ENCODE assay signal across 1 cellular context in the genomic region with DNA sequence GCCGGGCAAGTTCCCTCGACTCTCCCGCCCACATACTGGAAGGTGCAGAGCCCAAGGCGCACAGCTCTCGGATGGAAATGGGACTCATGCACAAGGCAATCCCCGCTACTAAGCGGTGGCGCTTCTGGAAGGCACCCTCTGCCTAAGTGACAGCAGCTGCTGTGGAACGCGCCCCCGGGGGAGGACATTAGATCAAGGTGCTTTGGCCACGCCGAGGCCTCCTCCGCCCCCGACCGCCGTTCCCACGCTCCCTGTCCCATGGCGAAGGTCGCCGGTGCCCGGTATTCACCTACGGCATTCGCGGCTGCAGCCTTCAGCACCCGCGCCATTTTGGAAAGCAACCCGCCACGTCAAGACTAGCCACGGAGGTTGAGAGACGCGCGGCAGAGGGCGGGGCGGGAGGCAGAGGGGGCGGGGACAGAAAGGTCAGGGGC.
TF ChIP-seq lines count a peak whose summit lies in the region.

A gene (minus strand): TSS at position 339 of the 434 bp plus-strand sequence. CDS start 10 bp downstream, at position 329.

TF ChIP-seq in HepG2, 621 proteins besides CTCF, POLR2A, EP300 and RAD21 (continued from another document and continues in another):
- TF ChIP-seq, protein P1, sequence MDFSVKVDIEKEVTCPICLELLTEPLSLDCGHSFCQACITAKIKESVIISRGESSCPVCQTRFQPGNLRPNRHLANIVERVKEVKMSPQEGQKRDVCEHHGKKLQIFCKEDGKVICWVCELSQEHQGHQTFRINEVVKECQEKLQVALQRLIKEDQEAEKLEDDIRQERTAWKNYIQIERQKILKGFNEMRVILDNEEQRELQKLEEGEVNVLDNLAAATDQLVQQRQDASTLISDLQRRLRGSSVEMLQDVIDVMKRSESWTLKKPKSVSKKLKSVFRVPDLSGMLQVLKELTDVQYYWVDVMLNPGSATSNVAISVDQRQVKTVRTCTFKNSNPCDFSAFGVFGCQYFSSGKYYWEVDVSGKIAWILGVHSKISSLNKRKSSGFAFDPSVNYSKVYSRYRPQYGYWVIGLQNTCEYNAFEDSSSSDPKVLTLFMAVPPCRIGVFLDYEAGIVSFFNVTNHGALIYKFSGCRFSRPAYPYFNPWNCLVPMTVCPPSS (IDR thresholded peaks at IDR 0.05) = no peak
- TF ChIP-seq, protein P2, sequence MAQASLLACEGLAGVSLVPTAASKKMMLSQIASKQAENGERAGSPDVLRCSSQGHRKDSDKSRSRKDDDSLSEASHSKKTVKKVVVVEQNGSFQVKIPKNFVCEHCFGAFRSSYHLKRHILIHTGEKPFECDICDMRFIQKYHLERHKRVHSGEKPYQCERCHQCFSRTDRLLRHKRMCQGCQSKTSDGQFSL (CRISPR knock-in tag; IDR thresholded peaks at IDR 0.05) = no peak; the same call in 1 of the 2 replicates
- peak; percentile 41; the same call in 1 of the 2 replicates for TF ChIP-seq CBFB (CRISPR knock-in tag; IDR thresholded peaks at IDR 0.05)
- TF ChIP-seq ZSCAN9 (CRISPR knock-in tag; IDR thresholded peaks at IDR 0.05; ENCODE audit: borderline replicate concordance) = no peak; the same call in 1 of the 2 replicates
- TF ChIP-seq PHF20 (CRISPR knock-in tag; IDR thresholded peaks at IDR 0.05) = no peak
- TF ChIP-seq ZNF496 (CRISPR knock-in tag; IDR thresholded peaks at IDR 0.05; ENCODE audit: insufficient replicate concordance) = no peak
- TF ChIP-seq TCF12 (IDR thresholded peaks at IDR 0.05) = no peak
- peak; percentile 26; the same call in 1 of the 2 replicates for TF ChIP-seq TCF12 (CRISPR knock-in tag; IDR thresholded peaks at IDR 0.05)
- peak; percentile 87; the same call in 1 of the 2 replicates for TF ChIP-seq DR1 (CRISPR knock-in tag; IDR thresholded peaks at IDR 0.05)
- peak; percentile 68 for TF ChIP-seq GZF1 (CRISPR knock-in tag; IDR thresholded peaks at IDR 0.05)
- TF ChIP-seq YEATS4 (CRISPR knock-in tag; IDR thresholded peaks at IDR 0.05; ENCODE audit: borderline replicate concordance) = peak; percentile 99
- TF ChIP-seq ZNF549 (CRISPR knock-in tag; IDR thresholded peaks at IDR 0.05) = no peak
- TF ChIP-seq ZNF557 (CRISPR knock-in tag; IDR thresholded peaks at IDR 0.05) = peak; percentile 77
- TF ChIP-seq, protein P3, sequence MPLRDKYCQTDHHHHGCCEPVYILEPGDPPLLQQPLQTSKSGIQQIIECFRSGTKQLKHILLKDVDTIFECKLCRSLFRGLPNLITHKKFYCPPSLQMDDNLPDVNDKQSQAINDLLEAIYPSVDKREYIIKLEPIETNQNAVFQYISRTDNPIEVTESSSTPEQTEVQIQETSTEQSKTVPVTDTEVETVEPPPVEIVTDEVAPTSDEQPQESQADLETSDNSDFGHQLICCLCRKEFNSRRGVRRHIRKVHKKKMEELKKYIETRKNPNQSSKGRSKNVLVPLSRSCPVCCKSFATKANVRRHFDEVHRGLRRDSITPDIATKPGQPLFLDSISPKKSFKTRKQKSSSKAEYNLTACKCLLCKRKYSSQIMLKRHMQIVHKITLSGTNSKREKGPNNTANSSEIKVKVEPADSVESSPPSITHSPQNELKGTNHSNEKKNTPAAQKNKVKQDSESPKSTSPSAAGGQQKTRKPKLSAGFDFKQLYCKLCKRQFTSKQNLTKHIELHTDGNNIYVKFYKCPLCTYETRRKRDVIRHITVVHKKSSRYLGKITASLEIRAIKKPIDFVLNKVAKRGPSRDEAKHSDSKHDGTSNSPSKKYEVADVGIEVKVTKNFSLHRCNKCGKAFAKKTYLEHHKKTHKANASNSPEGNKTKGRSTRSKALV (CRISPR knock-in tag; IDR thresholded peaks at IDR 0.05) = peak; percentile 85
- TF ChIP-seq, protein P4, sequence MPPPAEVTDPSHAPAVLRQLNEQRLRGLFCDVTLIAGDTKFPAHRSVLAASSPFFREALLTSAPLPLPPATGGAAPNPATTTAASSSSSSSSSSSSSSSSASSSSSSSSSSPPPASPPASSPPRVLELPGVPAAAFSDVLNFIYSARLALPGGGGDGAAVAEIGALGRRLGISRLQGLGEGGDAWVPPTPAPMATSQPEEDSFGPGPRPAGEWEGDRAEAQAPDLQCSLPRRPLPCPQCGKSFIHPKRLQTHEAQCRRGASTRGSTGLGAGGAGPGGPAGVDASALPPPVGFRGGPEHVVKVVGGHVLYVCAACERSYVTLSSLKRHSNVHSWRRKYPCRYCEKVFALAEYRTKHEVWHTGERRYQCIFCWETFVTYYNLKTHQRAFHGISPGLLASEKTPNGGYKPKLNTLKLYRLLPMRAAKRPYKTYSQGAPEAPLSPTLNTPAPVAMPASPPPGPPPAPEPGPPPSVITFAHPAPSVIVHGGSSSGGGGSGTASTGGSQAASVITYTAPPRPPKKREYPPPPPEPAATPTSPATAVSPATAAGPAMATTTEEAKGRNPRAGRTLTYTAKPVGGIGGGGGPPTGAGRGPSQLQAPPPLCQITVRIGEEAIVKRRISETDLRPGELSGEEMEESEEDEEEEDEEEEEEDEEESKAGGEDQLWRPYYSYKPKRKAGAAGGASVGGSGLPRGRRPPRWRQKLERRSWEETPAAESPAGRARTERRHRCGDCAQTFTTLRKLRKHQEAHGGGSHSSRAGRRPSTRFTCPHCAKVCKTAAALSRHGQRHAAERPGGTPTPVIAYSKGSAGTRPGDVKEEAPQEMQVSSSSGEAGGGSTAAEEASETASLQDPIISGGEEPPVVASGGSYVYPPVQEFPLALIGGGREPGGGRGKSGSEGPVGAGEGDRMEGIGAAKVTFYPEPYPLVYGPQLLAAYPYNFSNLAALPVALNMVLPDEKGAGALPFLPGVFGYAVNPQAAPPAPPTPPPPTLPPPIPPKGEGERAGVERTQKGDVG (CRISPR knock-in tag; IDR thresholded peaks at IDR 0.05; ENCODE audit: borderline replicate concordance) = no peak; the same call in 1 of the 2 replicates
- TF ChIP-seq RFX3 (CRISPR knock-in tag; IDR thresholded peaks at IDR 0.05) = no peak
- TF ChIP-seq, protein P5, sequence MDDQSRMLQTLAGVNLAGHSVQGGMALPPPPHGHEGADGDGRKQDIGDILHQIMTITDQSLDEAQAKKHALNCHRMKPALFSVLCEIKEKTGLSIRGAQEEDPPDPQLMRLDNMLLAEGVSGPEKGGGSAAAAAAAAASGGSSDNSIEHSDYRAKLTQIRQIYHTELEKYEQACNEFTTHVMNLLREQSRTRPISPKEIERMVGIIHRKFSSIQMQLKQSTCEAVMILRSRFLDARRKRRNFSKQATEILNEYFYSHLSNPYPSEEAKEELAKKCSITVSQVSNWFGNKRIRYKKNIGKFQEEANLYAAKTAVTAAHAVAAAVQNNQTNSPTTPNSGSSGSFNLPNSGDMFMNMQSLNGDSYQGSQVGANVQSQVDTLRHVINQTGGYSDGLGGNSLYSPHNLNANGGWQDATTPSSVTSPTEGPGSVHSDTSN (CRISPR knock-in tag; IDR thresholded peaks at IDR 0.05; ENCODE audit: borderline replicate concordance) = peak; percentile 86
- TF ChIP-seq, protein P6, sequence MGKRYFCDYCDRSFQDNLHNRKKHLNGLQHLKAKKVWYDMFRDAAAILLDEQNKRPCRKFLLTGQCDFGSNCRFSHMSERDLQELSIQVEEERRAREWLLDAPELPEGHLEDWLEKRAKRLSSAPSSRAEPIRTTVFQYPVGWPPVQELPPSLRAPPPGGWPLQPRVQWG (CRISPR knock-in tag; IDR thresholded peaks at IDR 0.05; ENCODE audit: borderline replicate concordance, low read depth) = no peak
- TF ChIP-seq, protein P7, sequence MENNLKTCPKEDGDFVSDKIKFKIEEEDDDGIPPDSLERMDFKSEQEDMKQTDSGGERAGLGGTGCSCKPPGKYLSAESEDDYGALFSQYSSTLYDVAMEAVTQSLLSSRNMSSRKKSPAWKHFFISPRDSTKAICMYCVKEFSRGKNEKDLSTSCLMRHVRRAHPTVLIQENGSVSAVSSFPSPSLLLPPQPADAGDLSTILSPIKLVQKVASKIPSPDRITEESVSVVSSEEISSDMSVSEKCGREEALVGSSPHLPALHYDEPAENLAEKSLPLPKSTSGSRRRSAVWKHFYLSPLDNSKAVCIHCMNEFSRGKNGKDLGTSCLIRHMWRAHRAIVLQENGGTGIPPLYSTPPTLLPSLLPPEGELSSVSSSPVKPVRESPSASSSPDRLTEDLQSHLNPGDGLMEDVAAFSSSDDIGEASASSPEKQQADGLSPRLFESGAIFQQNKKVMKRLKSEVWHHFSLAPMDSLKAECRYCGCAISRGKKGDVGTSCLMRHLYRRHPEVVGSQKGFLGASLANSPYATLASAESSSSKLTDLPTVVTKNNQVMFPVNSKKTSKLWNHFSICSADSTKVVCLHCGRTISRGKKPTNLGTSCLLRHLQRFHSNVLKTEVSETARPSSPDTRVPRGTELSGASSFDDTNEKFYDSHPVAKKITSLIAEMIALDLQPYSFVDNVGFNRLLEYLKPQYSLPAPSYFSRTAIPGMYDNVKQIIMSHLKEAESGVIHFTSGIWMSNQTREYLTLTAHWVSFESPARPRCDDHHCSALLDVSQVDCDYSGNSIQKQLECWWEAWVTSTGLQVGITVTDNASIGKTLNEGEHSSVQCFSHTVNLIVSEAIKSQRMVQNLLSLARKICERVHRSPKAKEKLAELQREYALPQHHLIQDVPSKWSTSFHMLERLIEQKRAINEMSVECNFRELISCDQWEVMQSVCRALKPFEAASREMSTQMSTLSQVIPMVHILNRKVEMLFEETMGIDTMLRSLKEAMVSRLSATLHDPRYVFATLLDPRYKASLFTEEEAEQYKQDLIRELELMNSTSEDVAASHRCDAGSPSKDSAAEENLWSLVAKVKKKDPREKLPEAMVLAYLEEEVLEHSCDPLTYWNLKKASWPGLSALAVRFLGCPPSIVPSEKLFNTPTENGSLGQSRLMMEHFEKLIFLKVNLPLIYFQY (CRISPR knock-in tag; IDR thresholded peaks at IDR 0.05; ENCODE audit: borderline replicate concordance) = no peak
- peak; percentile 60; the same call in 1 of the 2 replicates for TF ChIP-seq SIX4 (CRISPR knock-in tag; IDR thresholded peaks at IDR 0.05)
- no peak for TF ChIP-seq ZFP82 (CRISPR knock-in tag; IDR thresholded peaks at IDR 0.05; ENCODE audit: borderline replicate concordance)
- peak; percentile 89 for TF ChIP-seq HNRNPLL (IDR thresholded peaks at IDR 0.05; ENCODE audit: low read depth, low read length, poor library complexity, severe bottlenecking)
- no peak for TF ChIP-seq NFIB (CRISPR knock-in tag; IDR thresholded peaks at IDR 0.05; ENCODE audit: borderline replicate concordance)
- no peak for TF ChIP-seq MBD4 (IDR thresholded peaks at IDR 0.05; ENCODE audit: borderline replicate concordance, low read length)
- TF ChIP-seq KLF12 (CRISPR knock-in tag; IDR thresholded peaks at IDR 0.05; ENCODE audit: borderline replicate concordance) = no peak
- no peak for TF ChIP-seq LCORL (IDR thresholded peaks at IDR 0.05)
- TF ChIP-seq LCORL (CRISPR knock-in tag; IDR thresholded peaks at IDR 0.05) = no peak; the same call in 1 of the 2 replicates
- peak; percentile 7; the same call in 1 of the 2 replicates for TF ChIP-seq GATAD2A (CRISPR knock-in tag; IDR thresholded peaks at IDR 0.05)
- no peak for TF ChIP-seq ATF1 (CRISPR knock-in tag; IDR thresholded peaks at IDR 0.05)
- TF ChIP-seq SIX1 (CRISPR knock-in tag; IDR thresholded peaks at IDR 0.05; ENCODE audit: borderline replicate concordance) = no peak
- TF ChIP-seq, protein P8, sequence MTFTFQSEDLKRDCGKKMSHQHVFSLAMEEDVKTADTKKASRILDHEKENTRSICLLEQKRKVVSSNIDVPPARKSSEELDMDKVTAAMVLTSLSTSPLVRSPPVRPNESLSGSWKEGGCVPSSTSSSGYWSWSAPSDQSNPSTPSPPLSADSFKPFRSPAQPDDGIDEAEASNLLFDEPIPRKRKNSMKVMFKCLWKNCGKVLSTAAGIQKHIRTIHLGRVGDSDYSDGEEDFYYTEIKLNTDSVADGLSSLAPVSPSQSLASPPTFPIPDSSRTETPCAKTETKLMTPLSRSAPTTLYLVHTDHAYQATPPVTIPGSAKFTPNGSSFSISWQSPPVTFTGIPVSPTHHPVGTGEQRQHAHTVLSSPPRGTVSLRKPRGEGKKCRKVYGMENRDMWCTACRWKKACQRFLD (CRISPR knock-in tag; IDR thresholded peaks at IDR 0.05; ENCODE audit: borderline replicate concordance) = no peak; the same call in 1 of the 2 replicates
- TF ChIP-seq, protein P9, sequence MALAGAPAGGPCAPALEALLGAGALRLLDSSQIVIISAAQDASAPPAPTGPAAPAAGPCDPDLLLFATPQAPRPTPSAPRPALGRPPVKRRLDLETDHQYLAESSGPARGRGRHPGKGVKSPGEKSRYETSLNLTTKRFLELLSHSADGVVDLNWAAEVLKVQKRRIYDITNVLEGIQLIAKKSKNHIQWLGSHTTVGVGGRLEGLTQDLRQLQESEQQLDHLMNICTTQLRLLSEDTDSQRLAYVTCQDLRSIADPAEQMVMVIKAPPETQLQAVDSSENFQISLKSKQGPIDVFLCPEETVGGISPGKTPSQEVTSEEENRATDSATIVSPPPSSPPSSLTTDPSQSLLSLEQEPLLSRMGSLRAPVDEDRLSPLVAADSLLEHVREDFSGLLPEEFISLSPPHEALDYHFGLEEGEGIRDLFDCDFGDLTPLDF (CRISPR knock-in tag; IDR thresholded peaks at IDR 0.05) = peak; percentile 71
- TF ChIP-seq, protein P10, sequence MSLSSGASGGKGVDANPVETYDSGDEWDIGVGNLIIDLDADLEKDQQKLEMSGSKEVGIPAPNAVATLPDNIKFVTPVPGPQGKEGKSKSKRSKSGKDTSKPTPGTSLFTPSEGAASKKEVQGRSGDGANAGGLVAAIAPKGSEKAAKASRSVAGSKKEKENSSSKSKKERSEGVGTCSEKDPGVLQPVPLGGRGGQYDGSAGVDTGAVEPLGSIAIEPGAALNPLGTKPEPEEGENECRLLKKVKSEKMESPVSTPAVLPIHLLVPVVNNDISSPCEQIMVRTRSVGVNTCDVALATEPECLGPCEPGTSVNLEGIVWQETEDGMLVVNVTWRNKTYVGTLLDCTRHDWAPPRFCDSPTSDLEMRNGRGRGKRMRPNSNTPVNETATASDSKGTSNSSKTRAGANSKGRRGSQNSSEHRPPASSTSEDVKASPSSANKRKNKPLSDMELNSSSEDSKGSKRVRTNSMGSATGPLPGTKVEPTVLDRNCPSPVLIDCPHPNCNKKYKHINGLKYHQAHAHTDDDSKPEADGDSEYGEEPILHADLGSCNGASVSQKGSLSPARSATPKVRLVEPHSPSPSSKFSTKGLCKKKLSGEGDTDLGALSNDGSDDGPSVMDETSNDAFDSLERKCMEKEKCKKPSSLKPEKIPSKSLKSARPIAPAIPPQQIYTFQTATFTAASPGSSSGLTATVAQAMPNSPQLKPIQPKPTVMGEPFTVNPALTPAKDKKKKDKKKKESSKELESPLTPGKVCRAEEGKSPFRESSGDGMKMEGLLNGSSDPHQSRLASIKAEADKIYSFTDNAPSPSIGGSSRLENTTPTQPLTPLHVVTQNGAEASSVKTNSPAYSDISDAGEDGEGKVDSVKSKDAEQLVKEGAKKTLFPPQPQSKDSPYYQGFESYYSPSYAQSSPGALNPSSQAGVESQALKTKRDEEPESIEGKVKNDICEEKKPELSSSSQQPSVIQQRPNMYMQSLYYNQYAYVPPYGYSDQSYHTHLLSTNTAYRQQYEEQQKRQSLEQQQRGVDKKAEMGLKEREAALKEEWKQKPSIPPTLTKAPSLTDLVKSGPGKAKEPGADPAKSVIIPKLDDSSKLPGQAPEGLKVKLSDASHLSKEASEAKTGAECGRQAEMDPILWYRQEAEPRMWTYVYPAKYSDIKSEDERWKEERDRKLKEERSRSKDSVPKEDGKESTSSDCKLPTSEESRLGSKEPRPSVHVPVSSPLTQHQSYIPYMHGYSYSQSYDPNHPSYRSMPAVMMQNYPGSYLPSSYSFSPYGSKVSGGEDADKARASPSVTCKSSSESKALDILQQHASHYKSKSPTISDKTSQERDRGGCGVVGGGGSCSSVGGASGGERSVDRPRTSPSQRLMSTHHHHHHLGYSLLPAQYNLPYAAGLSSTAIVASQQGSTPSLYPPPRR (CRISPR knock-in tag; IDR thresholded peaks at IDR 0.05; ENCODE audit: borderline replicate concordance) = no peak; the same call in 1 of the 2 replicates
- no peak; the same call in 1 of the 2 replicates for TF ChIP-seq ZBTB42 (CRISPR knock-in tag; IDR thresholded peaks at IDR 0.05)
- peak; percentile 94; the same call in 1 of the 2 replicates for TF ChIP-seq EEA1 (CRISPR knock-in tag; IDR thresholded peaks at IDR 0.05; ENCODE audit: borderline replicate concordance)
